Comparison of ENCODE assay signal across 1 cellular context in the genomic region with DNA sequence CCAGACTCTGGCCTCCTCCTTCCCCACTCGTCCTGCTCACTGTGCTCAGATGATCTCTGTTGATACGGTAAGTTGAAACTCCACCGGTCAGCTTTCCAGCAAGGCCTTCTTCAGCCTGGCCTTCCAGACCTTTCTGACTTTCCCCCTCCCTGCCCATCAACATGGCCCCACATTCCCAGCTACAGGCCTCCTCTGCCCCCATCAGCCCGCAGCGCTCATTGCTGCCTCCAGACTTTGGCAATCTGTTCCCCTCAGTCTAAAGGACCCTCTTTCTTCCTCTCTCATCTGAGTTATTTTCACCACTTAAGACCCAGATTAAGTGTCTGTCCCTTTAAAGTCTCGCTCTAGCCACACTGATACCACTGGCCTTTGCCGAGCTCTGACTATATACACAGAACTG.
TF ChIP-seq lines count a peak whose summit lies in the region.

No MANE protein-coding gene starts in this region.

TF ChIP-seq in SK-N-SH treated with all-trans-retinoic acid at 6 μM for 48 hours, 23 proteins besides CTCF, POLR2A, EP300 and RAD21 (continued from another document):
- TF ChIP-seq, protein P1, sequence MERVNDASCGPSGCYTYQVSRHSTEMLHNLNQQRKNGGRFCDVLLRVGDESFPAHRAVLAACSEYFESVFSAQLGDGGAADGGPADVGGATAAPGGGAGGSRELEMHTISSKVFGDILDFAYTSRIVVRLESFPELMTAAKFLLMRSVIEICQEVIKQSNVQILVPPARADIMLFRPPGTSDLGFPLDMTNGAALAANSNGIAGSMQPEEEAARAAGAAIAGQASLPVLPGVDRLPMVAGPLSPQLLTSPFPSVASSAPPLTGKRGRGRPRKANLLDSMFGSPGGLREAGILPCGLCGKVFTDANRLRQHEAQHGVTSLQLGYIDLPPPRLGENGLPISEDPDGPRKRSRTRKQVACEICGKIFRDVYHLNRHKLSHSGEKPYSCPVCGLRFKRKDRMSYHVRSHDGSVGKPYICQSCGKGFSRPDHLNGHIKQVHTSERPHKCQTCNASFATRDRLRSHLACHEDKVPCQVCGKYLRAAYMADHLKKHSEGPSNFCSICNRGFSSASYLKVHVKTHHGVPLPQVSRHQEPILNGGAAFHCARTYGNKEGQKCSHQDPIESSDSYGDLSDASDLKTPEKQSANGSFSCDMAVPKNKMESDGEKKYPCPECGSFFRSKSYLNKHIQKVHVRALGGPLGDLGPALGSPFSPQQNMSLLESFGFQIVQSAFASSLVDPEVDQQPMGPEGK (CRISPR knock-in tag; IDR thresholded peaks at IDR 0.05; ENCODE audit: borderline replicate concordance): no peak
- TF ChIP-seq OSR1 (CRISPR knock-in tag; IDR thresholded peaks at IDR 0.05): no peak
- TF ChIP-seq ZNF565 (CRISPR knock-in tag; conservative IDR thresholded peaks at IDR 0.05; ENCODE audit: low read depth): no peak
- TF ChIP-seq CSDC2 (CRISPR knock-in tag; IDR thresholded peaks at IDR 0.05): no peak
- TF ChIP-seq SNAI2 (CRISPR knock-in tag; IDR thresholded peaks at IDR 0.05): no peak
- TF ChIP-seq, protein P2, sequence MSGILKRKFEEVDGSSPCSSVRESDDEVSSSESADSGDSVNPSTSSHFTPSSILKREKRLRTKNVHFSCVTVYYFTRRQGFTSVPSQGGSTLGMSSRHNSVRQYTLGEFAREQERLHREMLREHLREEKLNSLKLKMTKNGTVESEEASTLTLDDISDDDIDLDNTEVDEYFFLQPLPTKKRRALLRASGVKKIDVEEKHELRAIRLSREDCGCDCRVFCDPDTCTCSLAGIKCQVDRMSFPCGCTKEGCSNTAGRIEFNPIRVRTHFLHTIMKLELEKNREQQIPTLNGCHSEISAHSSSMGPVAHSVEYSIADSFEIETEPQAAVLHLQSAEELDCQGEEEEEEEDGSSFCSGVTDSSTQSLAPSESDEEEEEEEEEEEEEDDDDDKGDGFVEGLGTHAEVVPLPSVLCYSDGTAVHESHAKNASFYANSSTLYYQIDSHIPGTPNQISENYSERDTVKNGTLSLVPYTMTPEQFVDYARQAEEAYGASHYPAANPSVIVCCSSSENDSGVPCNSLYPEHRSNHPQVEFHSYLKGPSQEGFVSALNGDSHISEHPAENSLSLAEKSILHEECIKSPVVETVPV (CRISPR knock-in tag; IDR thresholded peaks at IDR 0.05): no peak
